In the genomic region with DNA sequence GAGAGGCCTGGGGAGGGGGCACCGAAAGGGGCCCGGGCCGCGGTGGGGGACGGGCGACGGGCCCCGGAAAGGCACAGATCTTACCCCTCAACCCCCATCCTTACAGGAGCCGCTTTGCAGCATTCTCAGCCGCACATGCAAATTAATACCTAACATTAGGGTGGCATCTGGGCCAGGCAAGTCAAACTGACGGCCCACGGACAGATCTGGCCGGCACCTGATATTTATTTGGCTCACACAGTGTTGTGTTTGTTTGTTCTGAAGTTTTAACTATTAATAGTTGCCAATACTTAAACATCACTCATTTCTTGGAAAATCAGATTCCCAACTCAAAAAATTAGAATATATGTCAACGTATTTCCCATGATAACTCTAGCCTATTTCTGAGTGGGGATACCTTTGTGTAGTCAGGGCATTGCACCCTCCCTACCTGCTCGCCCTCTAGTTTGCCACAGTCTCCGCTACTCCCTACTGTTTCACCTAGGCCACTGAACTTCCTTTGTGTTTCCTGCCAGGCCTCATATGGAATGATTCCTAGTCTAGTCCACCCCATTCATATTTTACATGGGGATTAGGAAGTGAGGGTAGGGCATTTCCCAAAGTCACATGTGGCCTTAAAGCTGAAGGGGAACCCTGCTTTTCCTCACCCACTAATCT, we compare ENCODE assay signal across 8 cellular contexts.
A peak's percentile ranks its signal among the peaks of the same experiment; 100 is the strongest.
DNase-seq lines count a peak whose midpoint lies in the region; ATAC-seq and TF ChIP-seq lines count a peak whose summit lies in the region.

No MANE protein-coding gene starts in this region.

- H3K9me3 Mint-ChIP-seq in nephron progenitor cell: peaks cover 22% of the 10 kb centered on the region

- TF ChIP-seq CTCF in nephron progenitor cell (IDR thresholded peaks at IDR 0.05): no peak

- H3K9me3 ChIP-seq in KOPT-K1 (ENCODE audit: insufficient read depth, low read length, poor library complexity, severe bottlenecking) (no peaks in the 10 kb centered on the region), ectodermal cell (ENCODE audit: control insufficient read depth, low read length) (no peaks in the 10 kb centered on the region)

- ATAC-seq in GM21717 (IDR thresholded peaks at IDR 0.05; ENCODE audit: unreplicated experiment): peak; percentile 51

- DNase-seq in nephron progenitor cell (no peak), COLO668 (lab: John Stamatoyannopoulos, UW; ENCODE audit: unreplicated experiment) (no peak), NCI-H226 (no peak)
- no peak for DNase-seq in central memory CD4-positive, alpha-beta T cell

- H3K4me1 ChIP-seq in ectodermal cell (ENCODE audit: control insufficient read depth, insufficient read depth, low read length): peaks cover 5% of the 10 kb centered on the region

- H3K27ac ChIP-seq in KOPT-K1 (ENCODE audit: low read depth, low read length, poor library complexity, severe bottlenecking) (peak overlapping the region; percentile 42), ectodermal cell (ENCODE audit: insufficient read depth, low read depth, low read length, poor library complexity, severe bottlenecking) (no peak overlapping the region)

- H3K4me3 Mint-ChIP-seq in nephron progenitor cell: peak overlapping the region; percentile 76

- no peaks in the 10 kb centered on the region for H3K36me3 ChIP-seq in KOPT-K1 (ENCODE audit: insufficient read depth, low read length)
- no peaks in the 10 kb centered on the region for H3K36me3 ChIP-seq in ectodermal cell (ENCODE audit: control insufficient read depth, insufficient read depth, low read length)

- H3K27ac Mint-ChIP-seq in nephron progenitor cell: no peak overlapping the region

- H3K27me3 ChIP-seq in ectodermal cell (ENCODE audit: control insufficient read depth, insufficient read depth, low read length, poor library complexity, severe bottlenecking): no peaks in the 10 kb centered on the region

- H3K4me3 ChIP-seq in GM08714 (ENCODE audit: low read length) (peak overlapping the region; percentile 58; the same call in 1 of the 2 replicates), ectodermal cell (ENCODE audit: insufficient read depth, low read depth, low read length) (peak overlapping the region; percentile 46)

- no peaks in the 10 kb centered on the region for H3K27me3 Mint-ChIP-seq in nephron progenitor cell (ENCODE audit: low read depth, poor library complexity)

- no peaks in the 10 kb centered on the region for H3K4me1 Mint-ChIP-seq in nephron progenitor cell

- 18 to 19% methylated on average over 15 to 16 of the region's 16 CpGs for WGBS in ectodermal cell, 2 experiments

- peaks cover 10% of the 10 kb centered on the region for H3K36me3 Mint-ChIP-seq in nephron progenitor cell (ENCODE audit: low read depth)
